1 cellular context compared by ENCODE assay signal in genomic region chr3:102057781-102058421, GRCh38.
TF ChIP-seq lines count a peak whose summit lies in the region.

No MANE protein-coding gene starts in this region.

TF ChIP-seq in GM23338, 12 proteins besides CTCF, POLR2A, EP300 and RAD21 (continued from another document):
- no peak for TF ChIP-seq ZNF462 (CRISPR knock-in tag; IDR thresholded peaks at IDR 0.05)
- TF ChIP-seq EZH2 (IDR thresholded peaks at IDR 0.05; ENCODE audit: low read depth, unreplicated experiment) = no peak
- TF ChIP-seq EZH2phosphoT487 (IDR thresholded peaks at IDR 0.05; ENCODE audit: unreplicated experiment) = no peak
- TF ChIP-seq, protein P1, sequence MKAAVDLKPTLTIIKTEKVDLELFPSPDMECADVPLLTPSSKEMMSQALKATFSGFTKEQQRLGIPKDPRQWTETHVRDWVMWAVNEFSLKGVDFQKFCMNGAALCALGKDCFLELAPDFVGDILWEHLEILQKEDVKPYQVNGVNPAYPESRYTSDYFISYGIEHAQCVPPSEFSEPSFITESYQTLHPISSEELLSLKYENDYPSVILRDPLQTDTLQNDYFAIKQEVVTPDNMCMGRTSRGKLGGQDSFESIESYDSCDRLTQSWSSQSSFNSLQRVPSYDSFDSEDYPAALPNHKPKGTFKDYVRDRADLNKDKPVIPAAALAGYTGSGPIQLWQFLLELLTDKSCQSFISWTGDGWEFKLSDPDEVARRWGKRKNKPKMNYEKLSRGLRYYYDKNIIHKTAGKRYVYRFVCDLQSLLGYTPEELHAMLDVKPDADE (IDR thresholded peaks at IDR 0.05) = no peak
